ENCODE assay signal across 8 cellular contexts in genomic region chrX:65551489-65552339, GRCh38.
"Had no signal": no experiment of that assay in that cellular context is flagged by ENCODE, and none has a peak within 500 bp of the region (broad histone marks: within the 10 kb centered on the region; RNA-seq: fewer than 3 reads in every experiment).

No MANE protein-coding gene starts in this region.

- DNase-seq: GDM1, GF-D8 had no signal

- FAIRE-seq: G401.6, GM12878, GM12891, GM12892, GM18507, GM19239 had no signal

- ATAC-seq: GM12878 had no signal

- H3K4me3 ChIP-seq: GM12878 had no signal
